Comparison of ENCODE assay signal across 16 cellular contexts in the genomic region with DNA sequence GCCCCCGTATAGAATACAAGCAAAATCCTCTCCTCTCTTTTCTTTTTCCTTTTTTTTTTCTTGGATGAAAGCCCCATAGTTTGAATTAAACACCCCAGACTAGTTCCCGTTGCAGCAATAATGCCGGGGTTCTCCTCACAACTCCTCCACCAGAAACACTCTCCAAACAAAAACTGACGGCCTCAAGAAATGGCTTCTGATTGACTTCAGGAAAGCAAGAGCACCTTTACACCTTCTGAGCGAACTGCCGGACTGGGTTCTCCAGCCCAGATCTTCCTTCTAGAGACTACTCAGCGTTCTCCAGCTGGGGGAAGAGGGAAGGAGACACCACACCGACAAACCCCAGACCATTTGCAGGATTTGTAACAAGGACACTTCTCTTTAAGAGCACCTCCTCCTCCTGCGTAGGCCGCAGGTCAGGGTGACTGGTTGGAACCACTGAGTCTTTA. TPM values are rescaled to one million over a fixed set of nuclear protein-coding genes. Genes with fewer than 3 reads are reported as not detected.
DNase-seq lines count a peak whose midpoint lies in the region; ATAC-seq and TF ChIP-seq lines count a peak whose summit lies in the region.
"Had no signal": no experiment of that assay in that cellular context is flagged by ENCODE, and none has a peak within 500 bp of the region (broad histone marks: within the 10 kb centered on the region; RNA-seq: fewer than 3 reads in every experiment).

No MANE protein-coding gene starts in this region.

- ATAC-seq in foreskin keratinocyte = no peak
- ATAC-seq in activated CD4-positive, CD25-positive, alpha-beta regulatory T cell treated with anti-CD3 and anti-CD28 coated beads, Interleukin-2, amount 50 U/mL, for 24 hours = no peak
- ATAC-seq: activated T-helper 17 cell treated with anti-CD3 and anti-CD28 coated beads, Interleukin-2, amount 50 U/mL, for 72 hours had no signal

- DNase-seq in ELF-1 (ENCODE audit: low read depth, low spot score) (peak; percentile 44), HuH-7.5 (ENCODE audit: low spot score) (peak; percentile 3), fibroblast of pulmonary artery (ENCODE audit: low read depth) (peak; percentile 63), trophoblast cell (no peak), foreskin keratinocyte (no peak)
- DNase-seq in stimulated activated naive CD4-positive, alpha-beta T cell (lab: John Stamatoyannopoulos, UW) = no peak
- DNase-seq in activated T-helper 2 cell treated with anti-CD3 and anti-CD28 coated beads, Interferon-gamma antibody, Interleukin-2, Interleukin-4, amounts not matched to agents 10 μg/mL and 5 μg/mL and 100 μg/mL, durations not matched to agents 14 hours and 24 hours and 36 hours (ENCODE audit: low spot score) = no peak
- DNase-seq: kidney glomerular epithelial cell; NCI-H1092; NCI-H345; RPMI8226; stimulated activated CD4-positive, alpha-beta T cell treated with anti-CD3 and anti-CD28 coated beads, Interleukin-4, amount 100 ng/mL, for 4 hours; substantia nigra had no signal

- no peak overlapping the region for H3K27ac Mint-ChIP-seq in activated T-helper 2 cell treated with anti-CD3 and anti-CD28 coated beads, Interferon-gamma antibody, Interleukin-2, Interleukin-4, amounts not matched to agents 10 μg/mL and 5 μg/mL and 100 μg/mL, durations not matched to agents 14 hours and 24 hours and 36 hours
- H3K27ac Mint-ChIP-seq: activated T-helper 17 cell treated with anti-CD3 and anti-CD28 coated beads, Interleukin-2, amount 50 U/mL, for 72 hours had no signal

- H3K27me3 ChIP-seq in trophoblast cell (ENCODE audit: insufficient read depth, low read length) = peaks cover 33% of the 10 kb centered on the region
- peaks cover 85% of the 10 kb centered on the region for H3K27me3 ChIP-seq in foreskin keratinocyte

- H4K91ac ChIP-seq in trophoblast cell (ENCODE audit: low read depth, low read length) = peak overlapping the region; percentile 99

- H3K36me3 Mint-ChIP-seq in activated T-helper 2 cell treated with anti-CD3 and anti-CD28 coated beads, Interferon-gamma antibody, Interleukin-2, Interleukin-4, amounts not matched to agents 10 μg/mL and 5 μg/mL and 100 μg/mL, durations not matched to agents 14 hours and 24 hours and 36 hours (ENCODE audit: low read depth) = peaks cover 18% of the 10 kb centered on the region

- peaks cover 57% of the 10 kb centered on the region for H3K79me1 ChIP-seq in trophoblast cell (ENCODE audit: low read length)

- intact Hi-C loops in activated T-helper 2 cell treated with anti-CD3 and anti-CD28 coated beads, Interferon-gamma antibody, Interleukin-2, Interleukin-4, amounts not matched to agents 10 μg/mL and 5 μg/mL and 100 μg/mL, durations not matched to agents 14 hours and 24 hours and 36 hours (cut with micrococcal nuclease) = loop anchor here (2.0 kb wide), 1 partner anchor 691 kb away; no protein-coding TSS in a partner anchor

- no peak for TF ChIP-seq CTCF in fibroblast of pulmonary artery (IDR thresholded peaks at IDR 0.05; ENCODE audit: low read length, missing control alignments)
- no peak for TF ChIP-seq CTCF in foreskin keratinocyte (conservative IDR thresholded peaks at IDR 0.05)

- no peak overlapping the region for H2BK120ac ChIP-seq in trophoblast cell (ENCODE audit: insufficient read depth, low read length, poor library complexity)

- no peak overlapping the region for H3K4ac ChIP-seq in trophoblast cell (ENCODE audit: low read depth, low read length)

- no peak overlapping the region for H3K18ac ChIP-seq in trophoblast cell (ENCODE audit: low read length)

- H3K27ac ChIP-seq in trophoblast cell (ENCODE audit: low read depth, low read length) = no peak overlapping the region
- no peak overlapping the region for H3K27ac ChIP-seq in foreskin keratinocyte

- peaks cover 30 to 31% of the 10 kb centered on the region in 2 experiments for H3K4me1 ChIP-seq in trophoblast cell (ENCODE audit: control insufficient read depth in 1 of 2, insufficient read depth in 2 of 2, low read length in 2 of 2)
- no peaks in the 10 kb centered on the region for H3K4me1 ChIP-seq in foreskin keratinocyte

- no peak overlapping the region for H2AK5ac ChIP-seq in trophoblast cell (ENCODE audit: low read length)

- peaks cover 13% of the 10 kb centered on the region for H3K79me2 ChIP-seq in trophoblast cell (ENCODE audit: control insufficient read depth, insufficient read depth, low read length, poor library complexity)

- no peak overlapping the region for H2AFZ ChIP-seq in trophoblast cell (ENCODE audit: insufficient read depth, low read length, poor library complexity)

- H3K9me3 Mint-ChIP-seq in activated T-helper 2 cell treated with anti-CD3 and anti-CD28 coated beads, Interferon-gamma antibody, Interleukin-2, Interleukin-4, amounts not matched to agents 10 μg/mL and 5 μg/mL and 100 μg/mL, durations not matched to agents 14 hours and 24 hours and 36 hours = peaks cover 3% of the 10 kb centered on the region
- H3K9me3 Mint-ChIP-seq: activated T-helper 17 cell treated with anti-CD3 and anti-CD28 coated beads, Interleukin-2, amount 50 U/mL, for 72 hours had no signal

- H2BK5ac ChIP-seq in trophoblast cell (ENCODE audit: low read depth, low read length, poor library complexity) = peak overlapping the region; percentile 1

- no peaks in the 10 kb centered on the region for H3K9me3 ChIP-seq in trophoblast cell (ENCODE audit: insufficient read depth, low read depth, low read length)

- H3K4me3 Mint-ChIP-seq in activated T-helper 2 cell treated with anti-CD3 and anti-CD28 coated beads, Interferon-gamma antibody, Interleukin-2, Interleukin-4, amounts not matched to agents 10 μg/mL and 5 μg/mL and 100 μg/mL, durations not matched to agents 14 hours and 24 hours and 36 hours (ENCODE audit: low read depth) = no peak overlapping the region
- H3K4me3 Mint-ChIP-seq: activated T-helper 17 cell treated with anti-CD3 and anti-CD28 coated beads, Interleukin-2, amount 50 U/mL, for 72 hours had no signal

- no CpG with 5 or more reads among the region's 10 CpGs for WGBS in trophoblast cell (ENCODE audit: extremely low coverage, insufficient coverage, insufficient read length)

- H3K4me1 Mint-ChIP-seq in activated T-helper 2 cell treated with anti-CD3 and anti-CD28 coated beads, Interferon-gamma antibody, Interleukin-2, Interleukin-4, amounts not matched to agents 10 μg/mL and 5 μg/mL and 100 μg/mL, durations not matched to agents 14 hours and 24 hours and 36 hours (ENCODE audit: low read depth) = peaks cover 4% of the 10 kb centered on the region
- H3K4me1 Mint-ChIP-seq: activated T-helper 17 cell treated with anti-CD3 and anti-CD28 coated beads, Interleukin-2, amount 50 U/mL, for 72 hours had no signal

- peak overlapping the region; percentile 89 for H3K4me2 ChIP-seq in trophoblast cell (ENCODE audit: low read length)

- no peak overlapping the region for H4K8ac ChIP-seq in trophoblast cell (ENCODE audit: low read depth, low read length)

- peak overlapping the region; percentile 46 for H2BK12ac ChIP-seq in trophoblast cell (ENCODE audit: low read length)

- H3K36me3 ChIP-seq in trophoblast cell (ENCODE audit: control insufficient read depth in 1 of 2, insufficient read depth in 2 of 2, low read length in 2 of 2) = no peaks in the 10 kb centered on the region

- H4K12ac ChIP-seq in trophoblast cell (ENCODE audit: low read depth, low read length) = no peak overlapping the region

- H3K23ac ChIP-seq in trophoblast cell (ENCODE audit: low read length) = no peak overlapping the region

- H3K27me3 Mint-ChIP-seq in activated T-helper 2 cell treated with anti-CD3 and anti-CD28 coated beads, Interferon-gamma antibody, Interleukin-2, Interleukin-4, amounts not matched to agents 10 μg/mL and 5 μg/mL and 100 μg/mL, durations not matched to agents 14 hours and 24 hours and 36 hours (ENCODE audit: low read depth) = peaks cover 86% of the 10 kb centered on the region

- peak overlapping the region; percentile 1 for H3K14ac ChIP-seq in trophoblast cell (ENCODE audit: low read length)

- peak overlapping the region; percentile 0 for H3K9ac ChIP-seq in trophoblast cell (ENCODE audit: low read length)

- peak overlapping the region; percentile 89 for H3K4me3 ChIP-seq in fibroblast of pulmonary artery (replicated peaks; ENCODE audit: low read depth, low read length)
- no peak overlapping the region for H3K4me3 ChIP-seq in trophoblast cell (ENCODE audit: low read depth, low read length)

RNA-seq across cellular contexts. Expression of gene HAND2, which starts 4.0 kb away (rescaled TPM):
- 12.4 and 13.9 TPM in 2 replicates for polyA plus RNA-seq in trophoblast cell (2013)
- not detected in 2 replicates for total RNA-seq in foreskin keratinocyte
- polyA plus RNA-seq in foreskin keratinocyte = not detected in 2 replicates
- not detected in 2 replicates for total RNA-seq in activated T-helper 2 cell treated with anti-CD3 and anti-CD28 coated beads, Interferon-gamma antibody, Interleukin-2, Interleukin-4, amounts not matched to agents 10 μg/mL and 5 μg/mL and 100 μg/mL, durations not matched to agents 14 hours and 24 hours and 36 hours
- total RNA-seq: activated T-helper 17 cell treated with anti-CD3 and anti-CD28 coated beads, Interleukin-2, amount 50 U/mL, for 72 hours; chondrocyte had no signal

Comparison
In these comparisons a context has a peak if more than half of its experiments do, and no peak if none do; other contexts are left out.
1. DNase-seq: peak in ELF-1 (single experiment), HuH-7.5 (single experiment) and fibroblast of pulmonary artery (single experiment); none in trophoblast cell (0 of 2), foreskin keratinocyte (0 of 2), stimulated activated naive CD4-positive, alpha-beta T cell (0 of 6) and activated T-helper 2 cell treated with anti-CD3 and anti-CD28 coated beads, Interferon-gamma antibody, Interleukin-2, Interleukin-4, amounts not matched to agents 10 μg/mL and 5 μg/mL and 100 μg/mL, durations not matched to agents 14 hours and 24 hours and 36 hours (single experiment).